Comparison of ENCODE assay signal across 8 cellular contexts in genomic region chr3:197029511-197030167, GRCh38. TPM values are rescaled to one million over a fixed set of nuclear protein-coding genes. Genes with fewer than 3 reads are reported as not detected.
A peak's percentile ranks its signal among the peaks of the same experiment; 100 is the strongest.
DNase-seq lines count a peak whose midpoint lies in the region; ATAC-seq lines count a peak whose summit lies in the region.

MELTF (minus strand) TSS chr3:197029817; CDS start chr3:197029702, 115 bp downstream.

- ATAC-seq in GM21723 (IDR thresholded peaks at IDR 0.05; ENCODE audit: unreplicated experiment), result peak; percentile 80

- DNase-seq in GF-D8 (lab: John Stamatoyannopoulos, UW) (peak; percentile 21), LHCN-M2 (ENCODE audit: low read depth) (peak; percentile 73), T-helper 22 cell (ENCODE audit: low read depth) (peak; percentile 37), astrocyte of the hippocampus (ENCODE audit: low read depth, low spot score) (peak; percentile 81), iPS-NIHi11 (ENCODE audit: low spot score) (peak; percentile 99), inferior parietal cortex (ENCODE audit: extremely low spot score) (no peak)
- DNase-seq in stimulated activated CD4-positive, alpha-beta T cell treated with anti-CD3 and anti-CD28 coated beads, Interleukin-1b, Interleukin-23, amount 100 ng/mL, for 1 hour (ENCODE audit: low read depth in 2 of 2), result peak; percentile 17 to 65

RNA-seq across cellular contexts. Expression of gene MELTF, which starts in this region (rescaled TPM):
- total RNA-seq in LHCN-M2 (2014; rRNA removed), result 5.8 and 6.8 TPM in 2 replicates
- polyA plus RNA-seq in LHCN-M2 (2012), result 2.6 TPM
